ENCODE assay signal across 13 cellular contexts in genomic region chr19:45037393-45038169, GRCh38. TPM values are rescaled to one million over a fixed set of nuclear protein-coding genes. Genes with fewer than 3 reads are reported as not detected.
A peak's percentile ranks its signal among the peaks of the same experiment; 100 is the strongest.
DNase-seq lines count a peak whose midpoint lies in the region; ATAC-seq and TF ChIP-seq lines count a peak whose summit lies in the region.
"Had no signal": no experiment of that assay in that cellular context is flagged by ENCODE, and none has a peak within 500 bp of the region (broad histone marks: within the 10 kb centered on the region; RNA-seq: fewer than 3 reads in every experiment).

No MANE protein-coding gene starts in this region.

- no peaks in the 10 kb centered on the region for H3F3A ChIP-seq in PC-3 (ENCODE audit: low read length, unreplicated experiment)

- H3K9ac ChIP-seq in BLaER1: no peak overlapping the region
- H3K9ac ChIP-seq in PC-3 (ENCODE audit: low read length): no peak overlapping the region

- intact Hi-C loops in CD8-positive, alpha-beta T cell (cut with DNase I, micrococcal nuclease): loop anchor here (1.0 to 5.0 kb wide), 5 partner anchors 21 to 147 kb away; partner anchors contain the start of genes CLPTM1 (in 1 of the 2), GEMIN7 (in 1 of the 2) and PPP1R37 (in 1 of the 2)
- intact Hi-C loops in PC-3 (cut with micrococcal nuclease): no loop called here
- intact Hi-C loops in gastrocnemius medialis (cut with DNase I; ENCODE audit: low total_unique reads): loop anchor here (2.0 kb wide), 3 partner anchors 37 to 83 kb away; partner anchors contain the start of genes CLPTM1, GEMIN7 and RELB

- peak overlapping the region; percentile 95; the same call in 1 of the 2 replicates for H3K4me2 ChIP-seq in BLaER1
- no peak overlapping the region for H3K4me2 ChIP-seq in PC-3 (ENCODE audit: low read length)

- in situ Hi-C loops in gastrocnemius medialis (cut with MboI; ENCODE audit: low sequenced_read_pairs in 4 of 4): no loop called here

- H3K9me3 Mint-ChIP-seq in CD8-positive, alpha-beta T cell: no peaks in the 10 kb centered on the region
- no peaks in the 10 kb centered on the region for H3K9me3 Mint-ChIP-seq in activated T-helper 17 cell treated with anti-CD3 and anti-CD28 coated beads, Interleukin-2, amount 50 U/mL, for 72 hours
- H3K9me3 Mint-ChIP-seq in naive thymus-derived CD8-positive, alpha-beta T cell: no peaks in the 10 kb centered on the region

- H3K4me1 Mint-ChIP-seq in CD8-positive, alpha-beta T cell (ENCODE audit: low read depth): peaks cover 30% of the 10 kb centered on the region
- H3K4me1 Mint-ChIP-seq in activated T-helper 17 cell treated with anti-CD3 and anti-CD28 coated beads, Interleukin-2, amount 50 U/mL, for 72 hours: peaks cover 28% of the 10 kb centered on the region
- H3K4me1 Mint-ChIP-seq in naive thymus-derived CD8-positive, alpha-beta T cell: peaks cover 21 to 41% (median 34%) of the 10 kb centered on the region in 4 donors

- peaks cover 32% of the 10 kb centered on the region for H3K79me2 ChIP-seq in PC-3 (ENCODE audit: low read length)

- no peaks in the 10 kb centered on the region for H3K27me3 Mint-ChIP-seq in CD8-positive, alpha-beta T cell (ENCODE audit: low read depth)
- H3K27me3 Mint-ChIP-seq in activated T-helper 17 cell treated with anti-CD3 and anti-CD28 coated beads, Interleukin-2, amount 50 U/mL, for 72 hours: no peaks in the 10 kb centered on the region
- H3K27me3 Mint-ChIP-seq in naive thymus-derived CD8-positive, alpha-beta T cell: no peaks in the 10 kb centered on the region

- peaks cover 37% of the 10 kb centered on the region for H4K20me1 ChIP-seq in BLaER1
- H4K20me1 ChIP-seq in PC-3 (ENCODE audit: low read length): peaks cover 13% of the 10 kb centered on the region

- CTCF ChIA-PET in CD8-positive, alpha-beta T cell (lab: Charles Lee): no interaction called here
- CTCF ChIA-PET in PC-3 (lab: Charles Lee): no interaction called here

- H3K27me3 ChIP-seq in BLaER1 (no peaks in the 10 kb centered on the region), PC-3 (ENCODE audit: low read length) (no peaks in the 10 kb centered on the region), gastrocnemius medialis (no peaks in the 10 kb centered on the region)
- H3K27me3 ChIP-seq in CD8-positive, alpha-beta T cell (ENCODE audit: insufficient read depth, low read length): no peaks in the 10 kb centered on the region

- no peak for ATAC-seq in CD8-positive, alpha-beta T cell
- no peak for ATAC-seq in activated T-helper 17 cell treated with anti-CD3 and anti-CD28 coated beads, Interleukin-2, amount 50 U/mL, for 72 hours (replicated peaks)
- ATAC-seq in naive thymus-derived CD8-positive, alpha-beta T cell: no peak
- ATAC-seq in PC-3: no peak
- ATAC-seq in GM19395 (IDR thresholded peaks at IDR 0.05; ENCODE audit: unreplicated experiment): no peak
- ATAC-seq in gastrocnemius medialis: no peak

- POLR2A ChIA-PET in CD8-positive, alpha-beta T cell (lab: Charles Lee): interaction anchor here (1.0 to 2.5 kb wide), 2 partner anchors 55 to 115 kb away, joined by 3 to 13 read pairs; partner anchors contain the start of gene PPP1R37
- POLR2A ChIA-PET in naive thymus-derived CD8-positive, alpha-beta T cell (lab: Charles Lee): interaction anchor here (1.2 to 2.8 kb wide), 3 partner anchors 27 to 83 kb away, joined by 4 to 26 read pairs (median 7); partner anchors contain the start of gene PPP1R37
- POLR2A ChIA-PET in PC-3 (lab: Charles Lee; ENCODE audit: unreplicated experiment): no interaction called here

- no peak for TF ChIP-seq CTCF in CD8-positive, alpha-beta T cell (IDR thresholded peaks at IDR 0.05)
- TF ChIP-seq CTCF in PC-3 (conservative IDR thresholded peaks at IDR 0.05; ENCODE audit: low read depth, low read length): no peak
- no peak for TF ChIP-seq CTCF in GM20000 (IDR thresholded peaks at IDR 0.05; ENCODE audit: extremely low read depth, missing control alignments)
- no peak for TF ChIP-seq CTCF in gastrocnemius medialis (IDR thresholded peaks at IDR 0.05 in 4 of 5, conservative IDR thresholded peaks at IDR 0.05 in 1 of 5)

- H3K4me1 ChIP-seq in BLaER1 (peaks cover 27% of the 10 kb centered on the region), PC-3 (ENCODE audit: insufficient read depth, low read length) (peaks cover 9% of the 10 kb centered on the region), gastrocnemius medialis (peaks cover 25 to 33% of the 10 kb centered on the region in 2 donors)
- peaks cover 23% of the 10 kb centered on the region for H3K4me1 ChIP-seq in CD8-positive, alpha-beta T cell (ENCODE audit: insufficient read depth, low read length)

- no peak overlapping the region for H2AFZ ChIP-seq in PC-3 (ENCODE audit: low read length)

- H3K27ac ChIP-seq in BLaER1: no peak overlapping the region
- no peak overlapping the region for H3K27ac ChIP-seq in CD8-positive, alpha-beta T cell (ENCODE audit: low read depth, low read length)
- no peak overlapping the region for H3K27ac ChIP-seq in PC-3 (ENCODE audit: low read length)
- no peak overlapping the region for H3K27ac ChIP-seq in gastrocnemius medialis
- H3K27ac ChIP-seq: PC-9 had no signal

- peak overlapping the region; percentile 13 for H3K27ac Mint-ChIP-seq in CD8-positive, alpha-beta T cell
- H3K27ac Mint-ChIP-seq in activated T-helper 17 cell treated with anti-CD3 and anti-CD28 coated beads, Interleukin-2, amount 50 U/mL, for 72 hours: no peak overlapping the region
- peak overlapping the region in 6 of 10 donors; percentile 34 to 78 (median 54) for H3K27ac Mint-ChIP-seq in naive thymus-derived CD8-positive, alpha-beta T cell

- no peak for TF ChIP-seq POLR2A in gastrocnemius medialis (IDR thresholded peaks at IDR 0.05)

- H3K4me3 Mint-ChIP-seq in CD8-positive, alpha-beta T cell: peak overlapping the region; percentile 55
- H3K4me3 Mint-ChIP-seq in activated T-helper 17 cell treated with anti-CD3 and anti-CD28 coated beads, Interleukin-2, amount 50 U/mL, for 72 hours: peak overlapping the region; percentile 100
- H3K4me3 Mint-ChIP-seq in naive thymus-derived CD8-positive, alpha-beta T cell: peak overlapping the region; percentile 50 to 98 (median 67)

- DNase-seq in CD8-positive, alpha-beta T cell: no peak
- DNase-seq in naive thymus-derived CD8-positive, alpha-beta T cell: no peak
- DNase-seq in PC-3: no peak
- DNase-seq in GM20000 (ENCODE audit: low spot score): no peak
- no peak for DNase-seq in gastrocnemius medialis
- DNase-seq: GF-D8, NCI-H524, PC-9, retina, SW 1271 had no signal

- H3K36me3 Mint-ChIP-seq in CD8-positive, alpha-beta T cell: peaks cover 58% of the 10 kb centered on the region
- peaks cover 90% of the 10 kb centered on the region for H3K36me3 Mint-ChIP-seq in activated T-helper 17 cell treated with anti-CD3 and anti-CD28 coated beads, Interleukin-2, amount 50 U/mL, for 72 hours (ENCODE audit: low read depth)
- H3K36me3 Mint-ChIP-seq in naive thymus-derived CD8-positive, alpha-beta T cell: peaks cover 0 to 47% (median 11%) of the 10 kb centered on the region in 3 donors

- no TSS peak for BruUV-seq in PC-3 (replicated peaks; lab: Mats Ljungman, UMichigan)

- H3K4me3 ChIP-seq in BLaER1 (no peak overlapping the region), PC-3 (ENCODE audit: low read length) (no peak overlapping the region), gastrocnemius medialis (no peak overlapping the region)
- no peak overlapping the region for H3K4me3 ChIP-seq in CD8-positive, alpha-beta T cell (ENCODE audit: low read depth, low read length)

- peaks cover 71% of the 10 kb centered on the region for H3K36me3 ChIP-seq in BLaER1
- H3K36me3 ChIP-seq in CD8-positive, alpha-beta T cell (ENCODE audit: insufficient read depth, low read length): peaks cover 24% of the 10 kb centered on the region
- H3K36me3 ChIP-seq in PC-3 (ENCODE audit: low read depth, low read length): peaks cover 5% of the 10 kb centered on the region
- peaks cover 0 to 55% of the 10 kb centered on the region in 2 donors for H3K36me3 ChIP-seq in gastrocnemius medialis

- peaks cover 5% of the 10 kb centered on the region; the same call in 1 of the 2 replicates for H3K9me3 ChIP-seq in BLaER1
- no peaks in the 10 kb centered on the region for H3K9me3 ChIP-seq in CD8-positive, alpha-beta T cell (ENCODE audit: low read length)
- no peaks in the 10 kb centered on the region for H3K9me3 ChIP-seq in PC-3 (ENCODE audit: low read length)
- no peaks in the 10 kb centered on the region for H3K9me3 ChIP-seq in gastrocnemius medialis

- H3K9me2 ChIP-seq in PC-3 (replicated peaks; ENCODE audit: low read length): no peaks in the 10 kb centered on the region

RNA-seq across cellular contexts. Expression of gene CLASRP, which starts 1.3 kb away (rescaled TPM):
- total RNA-seq in CD8-positive, alpha-beta T cell: 100 to 1,000 TPM; 144 to 153 TPM
- 10 to 100 TPM; 87.5 TPM for total RNA-seq in activated T-helper 17 cell treated with anti-CD3 and anti-CD28 coated beads, Interleukin-2, amount 50 U/mL, for 72 hours
- total RNA-seq in naive thymus-derived CD8-positive, alpha-beta T cell: 100 to 1,000 TPM; 141 to 150 TPM
- polyA plus RNA-seq in naive thymus-derived CD8-positive, alpha-beta T cell: 1 to 10 TPM; 2.0 to 6.7 (median 5.3) TPM
- total RNA-seq in PC-3 (2014; rRNA removed) (32.3 and 38.9 TPM in 2 replicates), gastrocnemius medialis (100 to 1,000 TPM in 2 of 4 donors, 10 to 100 TPM in 2; 28.8 to 121 (median 91.5) TPM)

RNA-seq across cellular contexts. Expression of gene RELB, which starts 36.3 kb away (rescaled TPM):
- 100 to 1,000 TPM; 168 to 179 TPM for total RNA-seq in CD8-positive, alpha-beta T cell
- 10 to 100 TPM; 41.4 to 52.0 TPM for total RNA-seq in activated T-helper 17 cell treated with anti-CD3 and anti-CD28 coated beads, Interleukin-2, amount 50 U/mL, for 72 hours
- total RNA-seq in naive thymus-derived CD8-positive, alpha-beta T cell: 10 to 100 TPM; 30.2 to 41.6 TPM
- 10 to 100 TPM in 1 of 3 donors, 1 to 10 TPM in 2; 6.7 to 17.2 (median 8.3) TPM for polyA plus RNA-seq in naive thymus-derived CD8-positive, alpha-beta T cell
- total RNA-seq in PC-3 (2014; rRNA removed) (4.8 and 15.2 TPM in 2 replicates), gastrocnemius medialis (10 to 100 TPM in 3 of 4 donors, 1 to 10 TPM in 1; 8.4 to 21.5 (median 12.9) TPM)

RNA-seq across cellular contexts. Expression of gene ZNF296, which starts 38.7 kb away (rescaled TPM):
- 1 to 10 TPM; 2.6 to 3.4 TPM for total RNA-seq in CD8-positive, alpha-beta T cell
- total RNA-seq in activated T-helper 17 cell treated with anti-CD3 and anti-CD28 coated beads, Interleukin-2, amount 50 U/mL, for 72 hours: 10 to 100 TPM in 1 of 2 donors, 1 to 10 TPM in 1; 6.7 to 11.6 TPM
- 1 to 10 TPM; 2.3 to 2.4 TPM for total RNA-seq in naive thymus-derived CD8-positive, alpha-beta T cell
- 1 to 10 TPM; 1.0 to 1.6 (median 1.1) TPM for polyA plus RNA-seq in naive thymus-derived CD8-positive, alpha-beta T cell
- total RNA-seq in PC-3 (2014; rRNA removed): 0.52 and 2.4 TPM in 2 replicates
- total RNA-seq in gastrocnemius medialis: not detected

RNA-seq across cellular contexts. Expression of gene GEMIN7, which starts 41.5 kb away (rescaled TPM):
- 1 to 10 TPM; 7.2 to 7.7 TPM for total RNA-seq in CD8-positive, alpha-beta T cell
- total RNA-seq in activated T-helper 17 cell treated with anti-CD3 and anti-CD28 coated beads, Interleukin-2, amount 50 U/mL, for 72 hours: 10 to 100 TPM; 56.9 to 57.2 TPM
- total RNA-seq in naive thymus-derived CD8-positive, alpha-beta T cell: 10 to 100 TPM; 13.5 to 19.8 TPM
- polyA plus RNA-seq in naive thymus-derived CD8-positive, alpha-beta T cell: 10 to 100 TPM; 44.2 to 70.0 (median 50.3) TPM
- total RNA-seq in PC-3 (2014; rRNA removed): 22.3 and 35.5 TPM in 2 replicates
- total RNA-seq in gastrocnemius medialis: 10 to 100 TPM; 18.6 to 33.4 (median 27.9) TPM

RNA-seq across cellular contexts. Expression of gene PPP1R37, which starts 55.4 kb away (rescaled TPM):
- 10 to 100 TPM; 19.3 to 19.9 TPM for total RNA-seq in CD8-positive, alpha-beta T cell
- total RNA-seq in activated T-helper 17 cell treated with anti-CD3 and anti-CD28 coated beads, Interleukin-2, amount 50 U/mL, for 72 hours: 10 to 100 TPM; 19.8 to 27.7 TPM
- 10 to 100 TPM; 32.9 to 33.3 TPM for total RNA-seq in naive thymus-derived CD8-positive, alpha-beta T cell
- 1 to 10 TPM in 1 of 3 donors, under 1 TPM in 2; 0.40 to 2.0 (median 0.83) TPM for polyA plus RNA-seq in naive thymus-derived CD8-positive, alpha-beta T cell
- total RNA-seq in PC-3 (2014; rRNA removed) (37.0 and 46.4 TPM in 2 replicates), gastrocnemius medialis (10 to 100 TPM; 30.5 to 51.1 (median 39.7) TPM)
